1 cellular context compared by ENCODE assay signal in the genomic region with DNA sequence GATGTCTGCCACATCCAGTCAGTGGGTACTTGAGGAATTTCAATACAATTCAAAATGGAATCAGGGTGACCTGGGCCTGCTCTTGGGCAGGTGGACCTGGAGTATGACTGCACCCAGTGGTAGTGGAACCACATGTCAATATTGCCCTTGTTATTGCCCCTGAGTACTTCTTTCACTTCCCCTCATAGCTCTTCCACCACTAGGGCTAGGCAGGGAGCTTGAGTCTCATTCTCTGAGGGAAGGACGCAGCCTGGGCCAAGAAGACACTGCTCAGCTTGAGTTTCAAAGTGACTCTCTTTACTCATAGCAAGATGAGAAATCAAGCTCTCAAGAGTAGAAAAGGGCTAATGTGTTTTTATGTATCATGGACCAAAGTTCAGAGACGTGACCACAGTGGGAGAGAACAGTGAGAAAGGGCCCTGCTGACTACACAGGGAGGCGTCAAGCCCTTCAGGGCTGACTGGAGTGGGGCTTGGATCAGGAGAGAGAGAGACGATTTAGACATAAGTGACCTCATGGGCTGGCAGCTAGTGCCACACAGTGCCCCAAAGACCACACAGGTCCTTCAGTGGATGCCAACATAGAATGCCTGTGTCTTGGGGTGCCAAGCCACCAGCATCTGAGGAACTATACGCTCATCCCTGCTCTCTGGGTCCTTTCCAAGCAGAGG.
TF ChIP-seq lines count a peak whose summit lies in the region.

No MANE protein-coding gene starts in this region.

TF ChIP-seq in GM12878, 131 proteins besides CTCF, POLR2A, EP300 and RAD21 (continued from another document and continues in another):
- TF ChIP-seq, protein P1, sequence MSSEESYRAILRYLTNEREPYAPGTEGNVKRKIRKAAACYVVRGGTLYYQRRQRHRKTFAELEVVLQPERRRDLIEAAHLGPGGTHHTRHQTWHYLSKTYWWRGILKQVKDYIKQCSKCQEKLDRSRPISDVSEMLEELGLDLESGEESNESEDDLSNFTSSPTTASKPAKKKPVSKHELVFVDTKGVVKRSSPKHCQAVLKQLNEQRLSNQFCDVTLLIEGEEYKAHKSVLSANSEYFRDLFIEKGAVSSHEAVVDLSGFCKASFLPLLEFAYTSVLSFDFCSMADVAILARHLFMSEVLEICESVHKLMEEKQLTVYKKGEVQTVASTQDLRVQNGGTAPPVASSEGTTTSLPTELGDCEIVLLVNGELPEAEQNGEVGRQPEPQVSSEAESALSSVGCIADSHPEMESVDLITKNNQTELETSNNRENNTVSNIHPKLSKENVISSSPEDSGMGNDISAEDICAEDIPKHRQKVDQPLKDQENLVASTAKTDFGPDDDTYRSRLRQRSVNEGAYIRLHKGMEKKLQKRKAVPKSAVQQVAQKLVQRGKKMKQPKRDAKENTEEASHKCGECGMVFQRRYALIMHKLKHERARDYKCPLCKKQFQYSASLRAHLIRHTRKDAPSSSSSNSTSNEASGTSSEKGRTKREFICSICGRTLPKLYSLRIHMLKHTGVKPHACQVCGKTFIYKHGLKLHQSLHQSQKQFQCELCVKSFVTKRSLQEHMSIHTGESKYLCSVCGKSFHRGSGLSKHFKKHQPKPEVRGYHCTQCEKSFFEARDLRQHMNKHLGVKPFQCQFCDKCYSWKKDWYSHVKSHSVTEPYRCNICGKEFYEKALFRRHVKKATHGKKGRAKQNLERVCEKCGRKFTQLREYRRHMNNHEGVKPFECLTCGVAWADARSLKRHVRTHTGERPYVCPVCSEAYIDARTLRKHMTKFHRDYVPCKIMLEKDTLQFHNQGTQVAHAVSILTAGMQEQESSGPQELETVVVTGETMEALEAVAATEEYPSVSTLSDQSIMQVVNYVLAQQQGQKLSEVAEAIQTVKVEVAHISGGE (CRISPR knock-in tag; IDR thresholded peaks at IDR 0.05), result no peak
- TF ChIP-seq POU2F2 (IDR thresholded peaks at IDR 0.05; ENCODE audit: borderline replicate concordance, low read depth, low read length) (0 out of 3 replicates have a peak, but pooled peaks have one; percentile 23), CBFB (IDR thresholded peaks at IDR 0.05; ENCODE audit: low read depth) (no peak), JUNB (IDR thresholded peaks at IDR 0.05) (peak; percentile 47; the same call in 1 of the 2 replicates), NR2F1 (conservative IDR thresholded peaks at IDR 0.05) (peak; percentile 36; the same call in 1 of the 2 replicates), HDGF (IDR thresholded peaks at IDR 0.05) (0 out of 2 replicates have a peak, but pooled peaks have one; percentile 31), IKZF2 (IDR thresholded peaks at IDR 0.05) (peak; percentile 58 to 71; a peak in 3 of 4 replicates), MTA2 (IDR thresholded peaks at IDR 0.05; ENCODE audit: low read depth) (peak; percentile 72), IKZF1 (conservative IDR thresholded peaks at IDR 0.05) (peak; percentile 56), RUNX3 (IDR thresholded peaks at IDR 0.05; ENCODE audit: low read length) (peak; percentile 61), IRF4 (IDR thresholded peaks at IDR 0.05; ENCODE audit: low read depth, low read length) (peak; percentile 86), ATF7 (IDR thresholded peaks at IDR 0.05; ENCODE audit: low read depth) (peak; percentile 43; the same call in 1 of the 2 replicates), SUZ12 (IDR thresholded peaks at IDR 0.05; ENCODE audit: unreplicated experiment) (no peak), CHD2 (IDR thresholded peaks at IDR 0.05; ENCODE audit: borderline replicate concordance, low read depth, low read length) (no peak), CREB1 (IDR thresholded peaks at IDR 0.05; ENCODE audit: low read depth) (no peak), SIN3A (IDR thresholded peaks at IDR 0.05; ENCODE audit: low read depth, low read length) (0 out of 2 replicates have a peak, but pooled peaks have one; percentile 28), SMC3 (IDR thresholded peaks at IDR 0.05; ENCODE audit: borderline replicate concordance, low read length) (0 out of 2 replicates have a peak, but pooled peaks have one; percentile 20), BHLHE40 (IDR thresholded peaks at IDR 0.05; ENCODE audit: borderline replicate concordance in 1 of 2, low read depth in 2 of 2, low read length in 1 of 2) (peak in 1 of 2 experiments; percentile 19; a peak in 1 of 4 replicates), MEF2A (IDR thresholded peaks at IDR 0.05; ENCODE audit: insufficient read depth, low read depth, low read length) (0 out of 2 replicates have a peak, but pooled peaks have one; percentile 25), EZH2 (IDR thresholded peaks at IDR 0.05; ENCODE audit: borderline replicate concordance, control insufficient read depth, low read depth, low read length) (no peak), RCOR1 (conservative IDR thresholded peaks at IDR 0.05; ENCODE audit: low read depth, low read length) (0 out of 2 replicates have a peak, but pooled peaks have one; percentile 48), CREM (IDR thresholded peaks at IDR 0.05; ENCODE audit: low read depth) (peak; percentile 25; the same call in 1 of the 2 replicates), ZNF622 (IDR thresholded peaks at IDR 0.05) (no peak), SP1 (IDR thresholded peaks at IDR 0.05; ENCODE audit: low read depth, low read length) (peak; percentile 14), GATAD2B (conservative IDR thresholded peaks at IDR 0.05; ENCODE audit: low read depth) (0 out of 2 replicates have a peak, but pooled peaks have one; percentile 36), TAF1 (IDR thresholded peaks at IDR 0.05; ENCODE audit: borderline replicate concordance, low read depth, low read length) (no peak), DPF2 (IDR thresholded peaks at IDR 0.05) (peak; percentile 54; the same call in 1 of the 2 replicates), NBN (IDR thresholded peaks at IDR 0.05) (peak; percentile 74; the same call in 1 of the 2 replicates), EED (IDR thresholded peaks at IDR 0.05; ENCODE audit: low read depth) (peak; percentile 43), TCF12 (IDR thresholded peaks at IDR 0.05; ENCODE audit: low read depth, low read length) (0 out of 2 replicates have a peak, but pooled peaks have one; percentile 56)
- TF ChIP-seq, protein P2, sequence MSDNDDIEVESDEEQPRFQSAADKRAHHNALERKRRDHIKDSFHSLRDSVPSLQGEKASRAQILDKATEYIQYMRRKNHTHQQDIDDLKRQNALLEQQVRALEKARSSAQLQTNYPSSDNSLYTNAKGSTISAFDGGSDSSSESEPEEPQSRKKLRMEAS (IDR thresholded peaks at IDR 0.05; ENCODE audit: low read depth, low read length), result no peak
- TF ChIP-seq, protein P3, sequence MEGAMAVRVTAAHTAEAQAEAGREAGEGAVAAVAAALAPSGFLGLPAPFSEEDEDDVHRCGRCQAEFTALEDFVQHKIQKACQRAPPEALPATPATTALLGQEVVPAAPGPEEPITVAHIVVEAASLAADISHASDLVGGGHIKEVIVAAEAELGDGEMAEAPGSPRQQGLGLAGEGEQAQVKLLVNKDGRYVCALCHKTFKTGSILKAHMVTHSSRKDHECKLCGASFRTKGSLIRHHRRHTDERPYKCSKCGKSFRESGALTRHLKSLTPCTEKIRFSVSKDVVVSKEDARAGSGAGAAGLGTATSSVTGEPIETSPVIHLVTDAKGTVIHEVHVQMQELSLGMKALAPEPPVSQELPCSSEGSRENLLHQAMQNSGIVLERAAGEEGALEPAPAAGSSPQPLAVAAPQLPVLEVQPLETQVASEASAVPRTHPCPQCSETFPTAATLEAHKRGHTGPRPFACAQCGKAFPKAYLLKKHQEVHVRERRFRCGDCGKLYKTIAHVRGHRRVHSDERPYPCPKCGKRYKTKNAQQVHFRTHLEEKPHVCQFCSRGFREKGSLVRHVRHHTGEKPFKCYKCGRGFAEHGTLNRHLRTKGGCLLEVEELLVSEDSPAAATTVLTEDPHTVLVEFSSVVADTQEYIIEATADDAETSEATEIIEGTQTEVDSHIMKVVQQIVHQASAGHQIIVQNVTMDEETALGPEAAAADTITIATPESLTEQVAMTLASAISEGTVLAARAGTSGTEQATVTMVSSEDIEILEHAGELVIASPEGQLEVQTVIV (IDR thresholded peaks at IDR 0.05; ENCODE audit: borderline replicate concordance, partially characterized antibody), result no peak
- TF ChIP-seq, protein P4, sequence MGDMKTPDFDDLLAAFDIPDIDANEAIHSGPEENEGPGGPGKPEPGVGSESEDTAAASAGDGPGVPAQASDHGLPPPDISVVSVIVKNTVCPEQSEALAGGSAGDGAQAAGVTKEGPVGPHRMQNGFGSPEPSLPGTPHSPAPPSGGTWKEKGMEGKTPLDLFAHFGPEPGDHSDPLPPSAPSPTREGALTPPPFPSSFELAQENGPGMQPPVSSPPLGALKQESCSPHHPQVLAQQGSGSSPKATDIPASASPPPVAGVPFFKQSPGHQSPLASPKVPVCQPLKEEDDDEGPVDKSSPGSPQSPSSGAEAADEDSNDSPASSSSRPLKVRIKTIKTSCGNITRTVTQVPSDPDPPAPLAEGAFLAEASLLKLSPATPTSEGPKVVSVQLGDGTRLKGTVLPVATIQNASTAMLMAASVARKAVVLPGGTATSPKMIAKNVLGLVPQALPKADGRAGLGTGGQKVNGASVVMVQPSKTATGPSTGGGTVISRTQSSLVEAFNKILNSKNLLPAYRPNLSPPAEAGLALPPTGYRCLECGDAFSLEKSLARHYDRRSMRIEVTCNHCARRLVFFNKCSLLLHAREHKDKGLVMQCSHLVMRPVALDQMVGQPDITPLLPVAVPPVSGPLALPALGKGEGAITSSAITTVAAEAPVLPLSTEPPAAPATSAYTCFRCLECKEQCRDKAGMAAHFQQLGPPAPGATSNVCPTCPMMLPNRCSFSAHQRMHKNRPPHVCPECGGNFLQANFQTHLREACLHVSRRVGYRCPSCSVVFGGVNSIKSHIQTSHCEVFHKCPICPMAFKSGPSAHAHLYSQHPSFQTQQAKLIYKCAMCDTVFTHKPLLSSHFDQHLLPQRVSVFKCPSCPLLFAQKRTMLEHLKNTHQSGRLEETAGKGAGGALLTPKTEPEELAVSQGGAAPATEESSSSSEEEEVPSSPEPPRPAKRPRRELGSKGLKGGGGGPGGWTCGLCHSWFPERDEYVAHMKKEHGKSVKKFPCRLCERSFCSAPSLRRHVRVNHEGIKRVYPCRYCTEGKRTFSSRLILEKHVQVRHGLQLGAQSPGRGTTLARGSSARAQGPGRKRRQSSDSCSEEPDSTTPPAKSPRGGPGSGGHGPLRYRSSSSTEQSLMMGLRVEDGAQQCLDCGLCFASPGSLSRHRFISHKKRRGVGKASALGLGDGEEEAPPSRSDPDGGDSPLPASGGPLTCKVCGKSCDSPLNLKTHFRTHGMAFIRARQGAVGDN (IDR thresholded peaks at IDR 0.05), result peak; percentile 85
- TF ChIP-seq, protein P5, sequence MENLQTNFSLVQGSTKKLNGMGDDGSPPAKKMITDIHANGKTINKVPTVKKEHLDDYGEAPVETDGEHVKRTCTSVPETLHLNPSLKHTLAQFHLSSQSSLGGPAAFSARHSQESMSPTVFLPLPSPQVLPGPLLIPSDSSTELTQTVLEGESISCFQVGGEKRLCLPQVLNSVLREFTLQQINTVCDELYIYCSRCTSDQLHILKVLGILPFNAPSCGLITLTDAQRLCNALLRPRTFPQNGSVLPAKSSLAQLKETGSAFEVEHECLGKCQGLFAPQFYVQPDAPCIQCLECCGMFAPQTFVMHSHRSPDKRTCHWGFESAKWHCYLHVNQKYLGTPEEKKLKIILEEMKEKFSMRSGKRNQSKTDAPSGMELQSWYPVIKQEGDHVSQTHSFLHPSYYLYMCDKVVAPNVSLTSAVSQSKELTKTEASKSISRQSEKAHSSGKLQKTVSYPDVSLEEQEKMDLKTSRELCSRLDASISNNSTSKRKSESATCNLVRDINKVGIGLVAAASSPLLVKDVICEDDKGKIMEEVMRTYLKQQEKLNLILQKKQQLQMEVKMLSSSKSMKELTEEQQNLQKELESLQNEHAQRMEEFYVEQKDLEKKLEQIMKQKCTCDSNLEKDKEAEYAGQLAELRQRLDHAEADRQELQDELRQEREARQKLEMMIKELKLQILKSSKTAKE (IDR thresholded peaks at IDR 0.05; ENCODE audit: low read depth, poor library complexity, severe bottlenecking), result peak; percentile 60
- TF ChIP-seq, protein P6, sequence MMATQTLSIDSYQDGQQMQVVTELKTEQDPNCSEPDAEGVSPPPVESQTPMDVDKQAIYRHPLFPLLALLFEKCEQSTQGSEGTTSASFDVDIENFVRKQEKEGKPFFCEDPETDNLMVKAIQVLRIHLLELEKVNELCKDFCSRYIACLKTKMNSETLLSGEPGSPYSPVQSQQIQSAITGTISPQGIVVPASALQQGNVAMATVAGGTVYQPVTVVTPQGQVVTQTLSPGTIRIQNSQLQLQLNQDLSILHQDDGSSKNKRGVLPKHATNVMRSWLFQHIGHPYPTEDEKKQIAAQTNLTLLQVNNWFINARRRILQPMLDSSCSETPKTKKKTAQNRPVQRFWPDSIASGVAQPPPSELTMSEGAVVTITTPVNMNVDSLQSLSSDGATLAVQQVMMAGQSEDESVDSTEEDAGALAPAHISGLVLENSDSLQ (IDR thresholded peaks at IDR 0.05), result 0 out of 2 replicates have a peak, but pooled peaks have one; percentile 12
- TF ChIP-seq, protein P7, sequence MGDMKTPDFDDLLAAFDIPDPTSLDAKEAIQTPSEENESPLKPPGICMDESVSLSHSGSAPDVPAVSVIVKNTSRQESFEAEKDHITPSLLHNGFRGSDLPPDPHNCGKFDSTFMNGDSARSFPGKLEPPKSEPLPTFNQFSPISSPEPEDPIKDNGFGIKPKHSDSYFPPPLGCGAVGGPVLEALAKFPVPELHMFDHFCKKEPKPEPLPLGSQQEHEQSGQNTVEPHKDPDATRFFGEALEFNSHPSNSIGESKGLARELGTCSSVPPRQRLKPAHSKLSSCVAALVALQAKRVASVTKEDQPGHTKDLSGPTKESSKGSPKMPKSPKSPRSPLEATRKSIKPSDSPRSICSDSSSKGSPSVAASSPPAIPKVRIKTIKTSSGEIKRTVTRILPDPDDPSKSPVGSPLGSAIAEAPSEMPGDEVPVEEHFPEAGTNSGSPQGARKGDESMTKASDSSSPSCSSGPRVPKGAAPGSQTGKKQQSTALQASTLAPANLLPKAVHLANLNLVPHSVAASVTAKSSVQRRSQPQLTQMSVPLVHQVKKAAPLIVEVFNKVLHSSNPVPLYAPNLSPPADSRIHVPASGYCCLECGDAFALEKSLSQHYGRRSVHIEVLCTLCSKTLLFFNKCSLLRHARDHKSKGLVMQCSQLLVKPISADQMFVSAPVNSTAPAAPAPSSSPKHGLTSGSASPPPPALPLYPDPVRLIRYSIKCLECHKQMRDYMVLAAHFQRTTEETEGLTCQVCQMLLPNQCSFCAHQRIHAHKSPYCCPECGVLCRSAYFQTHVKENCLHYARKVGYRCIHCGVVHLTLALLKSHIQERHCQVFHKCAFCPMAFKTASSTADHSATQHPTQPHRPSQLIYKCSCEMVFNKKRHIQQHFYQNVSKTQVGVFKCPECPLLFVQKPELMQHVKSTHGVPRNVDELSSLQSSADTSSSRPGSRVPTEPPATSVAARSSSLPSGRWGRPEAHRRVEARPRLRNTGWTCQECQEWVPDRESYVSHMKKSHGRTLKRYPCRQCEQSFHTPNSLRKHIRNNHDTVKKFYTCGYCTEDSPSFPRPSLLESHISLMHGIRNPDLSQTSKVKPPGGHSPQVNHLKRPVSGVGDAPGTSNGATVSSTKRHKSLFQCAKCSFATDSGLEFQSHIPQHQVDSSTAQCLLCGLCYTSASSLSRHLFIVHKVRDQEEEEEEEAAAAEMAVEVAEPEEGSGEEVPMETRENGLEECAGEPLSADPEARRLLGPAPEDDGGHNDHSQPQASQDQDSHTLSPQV (IDR thresholded peaks at IDR 0.05), result peak; percentile 42; the same call in 1 of the 2 replicates
